ENCODE assay signal across 28 cellular contexts in genomic region chr17:30992551-30992950, GRCh38.
"Had no signal": no experiment of that assay in that cellular context is flagged by ENCODE, and none has a peak within 500 bp of the region (broad histone marks: within the 10 kb centered on the region; RNA-seq: fewer than 3 reads in every experiment).

No MANE protein-coding gene starts in this region.

- H3K27me3 ChIP-seq: gastrocnemius medialis, ovary, right lobe of liver, uterus had no signal

- H3K9me3 ChIP-seq: gastrocnemius medialis, mucosa of descending colon, ovary, right lobe of liver, thoracic aorta, uterus had no signal

- H3K4me3 ChIP-seq: gastrocnemius medialis, mucosa of descending colon, ovary, right lobe of liver, thoracic aorta, uterus had no signal

- FAIRE-seq: colon, islet of Langerhans had no signal

- ATAC-seq: activated T-cell treated with anti-CD3 and anti-CD28 coated beads, Interleukin-2, amount 50 U/mL, for 72 hours; gastrocnemius medialis; left ventricle myocardium superior; mucosa of descending colon; right lobe of liver had no signal

- H3K4me1 Mint-ChIP-seq: brain, nephron progenitor cell had no signal

- H3K36me3 ChIP-seq: ovary, uterus had no signal

- DNase-seq: activated CD4-positive, alpha-beta T cell treated with anti-CD3 and anti-CD28 coated beads for 4 hours; activated CD4-positive, alpha-beta T cell treated with anti-CD3 and anti-CD28 coated beads, Interleukin-2, amount 50 U/mL, for 4 hours; activated CD4-positive, CD25-positive, alpha-beta regulatory T cell; activated effector memory CD4-positive, alpha-beta T cell treated with Interleukin-2 at 50 U/mL for 16 hours; activated naive CD4-positive, alpha-beta T cell treated with Interleukin-2 at 50 U/mL for 16 hours; activated T-cell treated with anti-CD3 and anti-CD28 coated beads for 4 hours; activated T-cell treated with anti-CD3 and anti-CD28 coated beads, Interleukin-2, amount 50 U/mL, for 72 hours; anterior cingulate cortex; central memory CD4-positive, alpha-beta T cell; effector CD8-positive, alpha-beta T cell; gastrocnemius medialis; glutamatergic neuron; left ventricle myocardium superior; mucosa of descending colon; nephron progenitor cell; ovary; right lobe of liver; stimulated activated CD4-positive, alpha-beta T cell treated with anti-CD3 and anti-CD28 coated beads, Interleukin-4, amount 100 ng/mL, for 1 hour; trophoblast cell; uterus had no signal

- H3K27ac Mint-ChIP-seq: activated naive CD8-positive, alpha-beta T cell; activated T-cell treated with anti-CD3 and anti-CD28 coated beads, Interleukin-2, amount 50 U/mL, for 72 hours; brain; nephron progenitor cell; progenitor cell of endocrine pancreas; stimulated activated naive CD8-positive, alpha-beta T cell treated with anti-CD3 and anti-CD28 coated beads, Interleukin-15, Interleukin-2, amounts not matched to agents 100 ng/mL and 50 ng/mL, for 24 hours; T-helper 2 cell treated with Interferon-gamma antibody and Interleukin-4, amounts not matched to agents 5 μg/mL and 100 μg/mL, for 36 hours had no signal

- H3K4me3 Mint-ChIP-seq: activated naive CD8-positive, alpha-beta T cell; activated T-cell treated with anti-CD3 and anti-CD28 coated beads, Interleukin-2, amount 50 U/mL, for 72 hours; brain; nephron progenitor cell; stimulated activated naive CD8-positive, alpha-beta T cell treated with anti-CD3 and anti-CD28 coated beads, Interleukin-15, Interleukin-2, amounts not matched to agents 100 ng/mL and 50 ng/mL, for 24 hours; T-helper 2 cell treated with Interferon-gamma antibody and Interleukin-4, amounts not matched to agents 5 μg/mL and 100 μg/mL, for 36 hours had no signal

- H3K9me3 Mint-ChIP-seq: activated T-cell treated with anti-CD3 and anti-CD28 coated beads, Interleukin-2, amount 50 U/mL, for 72 hours; brain; nephron progenitor cell; stimulated activated naive CD8-positive, alpha-beta T cell treated with anti-CD3 and anti-CD28 coated beads, Interleukin-15, Interleukin-2, amounts not matched to agents 100 ng/mL and 50 ng/mL, for 24 hours; T-helper 2 cell treated with Interferon-gamma antibody and Interleukin-4, amounts not matched to agents 5 μg/mL and 100 μg/mL, for 36 hours had no signal

- H3K27ac ChIP-seq: gastrocnemius medialis, ovary, right lobe of liver, thoracic aorta, uterus had no signal

- H3K27me3 Mint-ChIP-seq: activated naive CD8-positive, alpha-beta T cell; progenitor cell of endocrine pancreas; stimulated activated naive CD8-positive, alpha-beta T cell treated with anti-CD3 and anti-CD28 coated beads, Interleukin-15, Interleukin-2, amounts not matched to agents 100 ng/mL and 50 ng/mL, for 24 hours had no signal

- H3K4me1 ChIP-seq: gastrocnemius medialis, right lobe of liver, uterus had no signal

- H3K36me3 Mint-ChIP-seq: brain had no signal
